ENCODE assay signal across 8 cellular contexts in genomic region chr1:93845554-93846150, GRCh38. TPM values are rescaled to one million over a fixed set of nuclear protein-coding genes. Genes with fewer than 3 reads are reported as not detected.
A peak's percentile ranks its signal among the peaks of the same experiment; 100 is the strongest.
DNase-seq lines count a peak whose midpoint lies in the region; ATAC-seq and TF ChIP-seq lines count a peak whose summit lies in the region.

No MANE protein-coding gene starts in this region.

- H3K27me3 ChIP-seq in GM23338 (ENCODE audit: insufficient read depth): no peaks in the 10 kb centered on the region
- no peaks in the 10 kb centered on the region for H3K27me3 ChIP-seq in MM.1S (replicated peaks; ENCODE audit: insufficient read depth, low read length)

- H3K36me3 ChIP-seq in GM23338 (ENCODE audit: insufficient read depth) (no peaks in the 10 kb centered on the region), MM.1S (replicated peaks; ENCODE audit: insufficient read depth, low read length) (no peaks in the 10 kb centered on the region)

- peaks cover 4% of the 10 kb centered on the region; the same call in 1 of the 2 replicates for H3F3A ChIP-seq in GM23338 (replicated peaks; ENCODE audit: low read depth)
- H3F3A ChIP-seq in MM.1S (ENCODE audit: insufficient read depth, low read length): peaks cover 14% of the 10 kb centered on the region; the same call in 1 of the 2 replicates

- H3K27me3 Mint-ChIP-seq in GM23338 (ENCODE audit: insufficient read depth, low read depth, poor library complexity): peaks cover 16% of the 10 kb centered on the region
- no peaks in the 10 kb centered on the region for H3K27me3 Mint-ChIP-seq in activated naive CD8-positive, alpha-beta T cell

- H3K9ac ChIP-seq in MM.1S (ENCODE audit: low read length): peak overlapping the region; percentile 77; the same call in 1 of the 2 replicates

- H4K20me1 ChIP-seq in GM23338 (replicated peaks; ENCODE audit: insufficient read depth) (no peaks in the 10 kb centered on the region), MM.1S (ENCODE audit: insufficient read depth, low read length) (no peaks in the 10 kb centered on the region)

- peaks cover 13% of the 10 kb centered on the region for H3K4me1 Mint-ChIP-seq in GM23338
- peaks cover 21% of the 10 kb centered on the region for H3K4me1 Mint-ChIP-seq in activated naive CD8-positive, alpha-beta T cell (ENCODE audit: low read depth)

- H3K27ac Mint-ChIP-seq in GM23338: no peak overlapping the region
- peak overlapping the region; percentile 94 for H3K27ac Mint-ChIP-seq in activated naive CD8-positive, alpha-beta T cell

- no peaks in the 10 kb centered on the region; the same call in 1 of the 2 replicates for H3K4me1 ChIP-seq in GM23338 (ENCODE audit: insufficient read depth)
- H3K4me1 ChIP-seq in MM.1S (ENCODE audit: low read length): peaks cover 5% of the 10 kb centered on the region; the same call in 1 of the 2 replicates

- H3K4me3 Mint-ChIP-seq in GM23338: peak overlapping the region; percentile 91
- H3K4me3 Mint-ChIP-seq in activated naive CD8-positive, alpha-beta T cell: peak overlapping the region; percentile 87

- ATAC-seq in GM23338: no peak; the same call in 1 of the 3 replicates

- H3K9me2 ChIP-seq in GM23338 (ENCODE audit: insufficient read depth) (peaks cover 3% of the 10 kb centered on the region; the same call in 1 of the 2 replicates), MM.1S (replicated peaks; ENCODE audit: insufficient read depth, low read length) (no peaks in the 10 kb centered on the region)

- H3K36me3 Mint-ChIP-seq in GM23338 (ENCODE audit: low read depth): peaks cover 17% of the 10 kb centered on the region
- no peaks in the 10 kb centered on the region for H3K36me3 Mint-ChIP-seq in activated naive CD8-positive, alpha-beta T cell

- DNase-seq in NOMO-1 treated with DMSO at 0.1 percent for 48 hours (lab: John Stamatoyannopoulos, UW; ENCODE audit: unreplicated experiment) (peak; percentile 56), NOMO-1 treated with dmso at 0.1 percent for 144 hours (lab: John Stamatoyannopoulos, UW; ENCODE audit: unreplicated experiment) (no peak), GM23338 (ENCODE audit: low spot score) (peak; percentile 78), MM.1S (peak; percentile 7)
- no peak for DNase-seq in activated effector memory CD4-positive, alpha-beta T cell treated with Interleukin-2 at 50 U/mL for 16 hours

- H3K27ac ChIP-seq in GM23338 (ENCODE audit: low read depth): 0 out of 2 replicates have a peak overlapping the region, but pooled peaks have one; percentile 34
- H3K27ac ChIP-seq in MM.1S (ENCODE audit: low read length): peak overlapping the region; percentile 59; the same call in 1 of the 2 replicates
- peak overlapping the region in 20 of 21 experiments; percentile 75 to 96 (median 92) for H3K27ac ChIP-seq in skin epidermis

- no peaks in the 10 kb centered on the region for H3K79me2 ChIP-seq in GM23338 (replicated peaks; ENCODE audit: insufficient read depth)
- no peaks in the 10 kb centered on the region for H3K79me2 ChIP-seq in MM.1S (ENCODE audit: low read length)

- H2AFZ ChIP-seq in GM23338: peak overlapping the region; percentile 82
- H2AFZ ChIP-seq in MM.1S (ENCODE audit: low read length): peak overlapping the region; percentile 80

- H3K4me2 ChIP-seq in GM23338 (peak overlapping the region; percentile 90), MM.1S (ENCODE audit: low read depth, low read length) (peak overlapping the region; percentile 77)

- no peaks in the 10 kb centered on the region for H3K9me3 ChIP-seq in MM.1S (replicated peaks; ENCODE audit: insufficient read depth, low read length)

- H3K9me3 Mint-ChIP-seq in GM23338: peaks cover 18% of the 10 kb centered on the region
- H3K9me3 Mint-ChIP-seq in activated naive CD8-positive, alpha-beta T cell (ENCODE audit: low read depth): no peaks in the 10 kb centered on the region

- H3K4me3 ChIP-seq in GM23338: peak overlapping the region; percentile 84
- H3K4me3 ChIP-seq in MM.1S (ENCODE audit: low read length): peak overlapping the region; percentile 75
- peak overlapping the region; percentile 82 for H3K4me3 ChIP-seq in iPS-11a (ENCODE audit: low read depth, low read length)
- H3K4me3 ChIP-seq in skin epidermis: peak overlapping the region; percentile 69 to 92 (median 80)

- TF ChIP-seq CTCF in GM23338 (conservative IDR thresholded peaks at IDR 0.05; ENCODE audit: low read depth in 2 of 2) (no peak), MM.1S (IDR thresholded peaks at IDR 0.05; ENCODE audit: low read length) (no peak)

TF ChIP-seq in GM23338, 12 proteins besides CTCF, POLR2A, EP300 and RAD21 (continues in another document):
- TF ChIP-seq ZNF114 (CRISPR knock-in tag; IDR thresholded peaks at IDR 0.05) (no peak), POLR2AphosphoS5 (IDR thresholded peaks at IDR 0.05; ENCODE audit: low read depth) (no peak), EZH2phosphoT487 (IDR thresholded peaks at IDR 0.05; ENCODE audit: unreplicated experiment) (no peak), ZNF331 (CRISPR knock-in tag; IDR thresholded peaks at IDR 0.05; ENCODE audit: low read depth) (no peak), ETS1 (IDR thresholded peaks at IDR 0.05) (no peak), EZH2 (IDR thresholded peaks at IDR 0.05; ENCODE audit: low read depth, unreplicated experiment) (no peak), REST (IDR thresholded peaks at IDR 0.05; ENCODE audit: unreplicated experiment) (no peak)

RNA-seq across cellular contexts. Expression of gene DNTTIP2, which starts 33.4 kb away (rescaled TPM):
- total RNA-seq in GM23338 (2014; rRNA removed; shearing (Covaris generic)): 48.1 and 55.5 TPM in 2 replicates
- 80.2 and 91.3 TPM in 2 replicates for polyA plus RNA-seq in GM23338 (2016; fragmentation: Nextera tagmentation; extraction: Ambion mirVana)

Comparison
In these comparisons a context has a peak if more than half of its experiments do, and no peak if none do; other contexts are left out.
1. DNase-seq: peak in NOMO-1 treated with DMSO at 0.1 percent for 48 hours (single experiment), GM23338 (single experiment) and MM.1S (single experiment); none in NOMO-1 treated with dmso at 0.1 percent for 144 hours (single experiment) and activated effector memory CD4-positive, alpha-beta T cell treated with Interleukin-2 at 50 U/mL for 16 hours (single experiment).
2. H3K27ac ChIP-seq: peak in every context shown above with its lines; median percentile 92 in skin epidermis; 59 in MM.1S; 34 in GM23338.
3. Peak in every context shown above with its lines, with median percentiles within 50 percentile points of each other: H3K4me3 ChIP-seq.